ENCODE assay signal across 12 cellular contexts in the genomic region with DNA sequence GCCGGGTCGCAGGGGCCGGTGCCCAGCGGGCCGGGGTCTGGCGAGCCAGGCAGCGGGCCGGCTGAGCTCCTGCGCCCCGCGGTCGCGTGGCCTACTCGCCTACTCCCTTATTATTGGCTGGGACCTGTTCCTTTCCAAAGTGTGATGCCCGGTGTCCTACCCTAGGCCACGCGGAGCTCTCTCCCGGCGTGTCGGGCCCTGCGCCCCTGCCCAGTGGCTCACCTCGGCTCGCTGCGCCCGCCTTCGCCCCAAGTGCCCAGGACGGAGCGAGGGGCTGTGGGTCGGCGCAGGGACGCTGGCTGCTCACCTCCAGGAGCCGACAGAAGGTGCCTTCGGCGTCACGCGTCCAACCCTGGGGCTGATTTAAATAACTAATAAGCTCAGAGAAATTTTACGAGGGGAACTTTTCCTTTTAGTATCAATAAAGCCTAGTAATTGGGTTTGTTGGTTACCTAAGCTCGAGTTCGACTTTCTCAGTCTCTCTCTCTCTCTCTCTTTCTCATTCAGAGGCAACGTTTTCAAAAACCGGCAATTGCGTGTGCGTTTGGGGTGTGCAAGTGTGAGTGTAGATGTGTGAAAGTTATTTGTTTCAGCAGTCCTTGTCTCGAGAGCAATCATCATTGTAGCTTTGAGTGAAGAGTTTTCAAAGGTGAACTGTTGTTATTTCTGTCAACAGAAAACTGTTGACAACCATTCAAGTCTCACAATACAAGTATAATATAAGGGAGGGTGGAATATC. TPM values are rescaled to one million over a fixed set of nuclear protein-coding genes. Genes with fewer than 3 reads are reported as not detected.
A peak's percentile ranks its signal among the peaks of the same experiment; 100 is the strongest.
DNase-seq lines count a peak whose midpoint lies in the region; ATAC-seq, FAIRE-seq and TF ChIP-seq lines count a peak whose summit lies in the region.
"Had no signal": no experiment of that assay in that cellular context is flagged by ENCODE, and none has a peak within 500 bp of the region (broad histone marks: within the 10 kb centered on the region; RNA-seq: fewer than 3 reads in every experiment).

No MANE protein-coding gene starts in this region.

- H3K9me3 ChIP-seq in CD4-positive, CD25-positive, alpha-beta regulatory T cell (ENCODE audit: control insufficient read depth in 2 of 2, low read length in 2 of 2) = peaks cover 10 to 30% of the 10 kb centered on the region in 2 experiments
- no peaks in the 10 kb centered on the region for H3K9me3 ChIP-seq in HUES48 (ENCODE audit: control insufficient read depth, insufficient read depth, low read length)
- H3K9me3 ChIP-seq in H1 (ENCODE audit: insufficient read depth in 2 of 2, low read depth in 1 of 2, low read length in 1 of 2) = no peaks in the 10 kb centered on the region
- H3K9me3 ChIP-seq: left ventricle myocardium inferior, vagina had no signal

- no peak overlapping the region for H3K4me3 ChIP-seq in CD4-positive, CD25-positive, alpha-beta regulatory T cell (ENCODE audit: low read depth, low read length)
- H3K4me3 ChIP-seq in HUES48 (ENCODE audit: low read depth, low read length) (peak overlapping the region; percentile 21; the same call in 1 of the 2 replicates), H1 (ENCODE audit: extremely low read depth in 1 of 4, insufficient read depth in 2 of 4, low read depth in 3 of 4, low read length in 4 of 4) (peak overlapping the region in 1 of 4 experiments; percentile 65; a peak in 2 of 8 replicates)

- 0 out of 2 replicates have a peak overlapping the region, but pooled peaks have one; percentile 1 for H4K8ac ChIP-seq in H1 (ENCODE audit: extremely low read depth, insufficient read depth, low read length)

- H4K91ac ChIP-seq in H1 (replicated peaks; ENCODE audit: insufficient read length, low read length) = no peak overlapping the region

- no peak overlapping the region for H2BK15ac ChIP-seq in H1 (ENCODE audit: low read length)

- no peaks in the 10 kb centered on the region for H3K36me3 ChIP-seq in CD4-positive, CD25-positive, alpha-beta regulatory T cell (ENCODE audit: control insufficient read depth, insufficient read depth, low read length)
- H3K36me3 ChIP-seq in HUES48 (ENCODE audit: control insufficient read depth, insufficient read depth, low read length) (no peaks in the 10 kb centered on the region), H1 (ENCODE audit: control insufficient read depth in 2 of 4, insufficient read depth in 4 of 4, low read length in 3 of 4) (peaks cover 0 to 5% (median 0%) of the 10 kb centered on the region in 4 experiments; a peak in 1 of 8 replicates)
- H3K36me3 ChIP-seq: left ventricle myocardium inferior, vagina had no signal

- no peak for TF ChIP-seq CTCF in H1 (IDR thresholded peaks at IDR 0.05; ENCODE audit: control extremely low read depth in 1 of 3, insufficient read depth in 1 of 3, low read depth in 1 of 3, low read length in 3 of 3)
- TF ChIP-seq CTCF in nephron progenitor cell (IDR thresholded peaks at IDR 0.05) = no peak

- CTCF ChIA-PET in H1 (lab: Charles Lee; ENCODE audit: partially characterized antibody) = interaction anchor here (0.6 to 12.1 kb wide), 9 partner anchors 10 to 1151 kb away, joined by 3 to 298 read pairs (median 3); no protein-coding TSS in a partner anchor

- H3K27me3 Mint-ChIP-seq in CD4-positive, CD25-positive, alpha-beta regulatory T cell = peaks cover 82% of the 10 kb centered on the region
- H3K27me3 Mint-ChIP-seq in nephron progenitor cell (ENCODE audit: low read depth, poor library complexity) = peaks cover 97% of the 10 kb centered on the region

- peaks cover 4 to 5% of the 10 kb centered on the region in 2 experiments for H4K20me1 ChIP-seq in H1 (replicated peaks in 1 of 2; ENCODE audit: control insufficient read depth in 1 of 2, insufficient read depth in 2 of 2, low read length in 2 of 2)

- no peak overlapping the region for H2AFZ ChIP-seq in H1 (ENCODE audit: low read length)

- H3K18ac ChIP-seq in H1 (ENCODE audit: extremely low read depth, low read length) = no peak overlapping the region

- peak overlapping the region; percentile 63 to 85 for H3K4me2 ChIP-seq in H1 (ENCODE audit: insufficient read depth in 1 of 2, low read depth in 2 of 2, low read length in 2 of 2)

- peaks cover 31% of the 10 kb centered on the region; the same call in 1 of the 2 replicates for H3K23me2 ChIP-seq in H1 (ENCODE audit: low read depth, low read length)

- POLR2A ChIA-PET in H1 (lab: Charles Lee; ENCODE audit: partially characterized antibody) = interaction anchor here (1.2 kb wide), 1 partner anchor 9 kb away, joined by 5 read pairs; no protein-coding TSS in a partner anchor

- H3K36me3 Mint-ChIP-seq in CD4-positive, CD25-positive, alpha-beta regulatory T cell = peaks cover 3% of the 10 kb centered on the region
- H3K36me3 Mint-ChIP-seq in nephron progenitor cell (ENCODE audit: low read depth) = no peaks in the 10 kb centered on the region

- no peak for ATAC-seq in CD4-positive, CD25-positive, alpha-beta regulatory T cell (ENCODE audit: low read depth in 2 of 2)
- ATAC-seq in HG02981 (IDR thresholded peaks at IDR 0.05; ENCODE audit: unreplicated experiment) (no peak), GM18909 (IDR thresholded peaks at IDR 0.05; ENCODE audit: poor library complexity, unreplicated experiment) (no peak)
- ATAC-seq: activated CD4-positive, CD25-positive, alpha-beta regulatory T cell treated with anti-CD3 and anti-CD28 coated beads, Interleukin-2, amount 50 U/mL, for 24 hours; HCT116 had no signal

- no peak overlapping the region for H3K14ac ChIP-seq in H1 (ENCODE audit: insufficient read length)

- peak overlapping the region; percentile 69; the same call in 1 of the 2 replicates for H2BK20ac ChIP-seq in H1 (ENCODE audit: low read length)

- TF ChIP-seq POLR2A in H1 (IDR thresholded peaks at IDR 0.05; ENCODE audit: control extremely low read depth in 1 of 2, low read depth in 2 of 2, low read length in 2 of 2) = no peak

- no peak overlapping the region for H3K4ac ChIP-seq in H1 (replicated peaks; ENCODE audit: insufficient read length, low read depth, low read length)

- H3K79me2 ChIP-seq in H1 (ENCODE audit: control insufficient read depth in 1 of 2, insufficient read depth in 2 of 2, low read length in 2 of 2) = no peaks in the 10 kb centered on the region

- no peak overlapping the region for H3K56ac ChIP-seq in H1 (replicated peaks; ENCODE audit: insufficient read length, low read depth, low read length)

- H3K9me3 Mint-ChIP-seq in CD4-positive, CD25-positive, alpha-beta regulatory T cell = peaks cover 0 to 27% (median 6%) of the 10 kb centered on the region in 7 donors
- no peaks in the 10 kb centered on the region for H3K9me3 Mint-ChIP-seq in nephron progenitor cell

- H2AK5ac ChIP-seq in H1 (ENCODE audit: low read depth, low read length) = no peak overlapping the region

- no peak for TF ChIP-seq RAD21 in H1 (IDR thresholded peaks at IDR 0.05 in 1 of 2, conservative IDR thresholded peaks at IDR 0.05 in 1 of 2; ENCODE audit: low read depth in 2 of 2, low read length in 2 of 2)

- TF ChIP-seq EP300 in H1 (IDR thresholded peaks at IDR 0.05; ENCODE audit: borderline replicate concordance in 1 of 2, low read depth in 2 of 2, low read length in 2 of 2) = no peak

- H2BK5ac ChIP-seq in H1 (ENCODE audit: low read depth, low read length) = no peak overlapping the region

- DNase-seq in CD4-positive, CD25-positive, alpha-beta regulatory T cell = no peak
- DNase-seq in H1 (ENCODE audit: low read depth in 1 of 2, low spot score in 2 of 2) (no peak), nephron progenitor cell (peak; percentile 37), SHP77 treated with DMSO at 0.1 percent for 48 hours (lab: John Stamatoyannopoulos, UW) (no peak), nucleus accumbens (lab: John Stamatoyannopoulos, UW) (no peak)
- DNase-seq: left ventricle myocardium inferior had no signal

- H4K5ac ChIP-seq in H1 (ENCODE audit: insufficient read length, low read depth, low read length) = no peak overlapping the region

- no peak overlapping the region for H3K27ac Mint-ChIP-seq in CD4-positive, CD25-positive, alpha-beta regulatory T cell
- no peak overlapping the region for H3K27ac Mint-ChIP-seq in nephron progenitor cell

- H3K79me1 ChIP-seq in H1 (ENCODE audit: low read depth, low read length) = no peaks in the 10 kb centered on the region

- H3K27me3 ChIP-seq in CD4-positive, CD25-positive, alpha-beta regulatory T cell (ENCODE audit: control insufficient read depth, insufficient read depth, low read length) = peaks cover 53% of the 10 kb centered on the region
- H3K27me3 ChIP-seq in HUES48 (ENCODE audit: control insufficient read depth, insufficient read depth, low read length) (peaks cover 99% of the 10 kb centered on the region), H1 (replicated peaks in 1 of 4; ENCODE audit: control insufficient read depth in 3 of 4, extremely low read depth in 1 of 4, insufficient read depth in 3 of 4, low read length in 3 of 4) (peaks cover 63 to 97% (median 83%) of the 10 kb centered on the region in 4 experiments)

- no peak overlapping the region; the same call in 1 of the 2 replicates for H2BK12ac ChIP-seq in H1 (ENCODE audit: low read depth, low read length)

- peak overlapping the region in 3 of 4 donors; percentile 6 to 76 (median 47) for H3K4me3 Mint-ChIP-seq in CD4-positive, CD25-positive, alpha-beta regulatory T cell
- peak overlapping the region; percentile 65 for H3K4me3 Mint-ChIP-seq in nephron progenitor cell

- no peak overlapping the region for H3K23ac ChIP-seq in H1 (ENCODE audit: insufficient read length)

- H3K27ac ChIP-seq in CD4-positive, CD25-positive, alpha-beta regulatory T cell (ENCODE audit: insufficient read depth, low read length, poor library complexity, severe bottlenecking) = no peak overlapping the region
- H3K27ac ChIP-seq in HUES48 (ENCODE audit: low read depth, low read length) (no peak overlapping the region), H1 (ENCODE audit: low read depth, low read length) (no peak overlapping the region)
- H3K27ac ChIP-seq: left ventricle myocardium inferior had no signal

- H3K4me1 ChIP-seq in CD4-positive, CD25-positive, alpha-beta regulatory T cell (ENCODE audit: control insufficient read depth, insufficient read depth, low read length, poor library complexity, severe bottlenecking) = peaks cover 33% of the 10 kb centered on the region
- H3K4me1 ChIP-seq in HUES48 (ENCODE audit: control insufficient read depth, insufficient read depth, low read length) (peaks cover 37% of the 10 kb centered on the region), H1 (replicated peaks in 1 of 4; ENCODE audit: control insufficient read depth in 3 of 4, insufficient read depth in 4 of 4, low read length in 3 of 4) (peaks cover 0 to 41% (median 17%) of the 10 kb centered on the region in 4 experiments; a peak in 6 of 7 replicates)

- FAIRE-seq in H1 (lab: Jason Lieb, UNC) = no peak

- peaks cover 14 to 35% (median 19%) of the 10 kb centered on the region in 4 donors for H3K4me1 Mint-ChIP-seq in CD4-positive, CD25-positive, alpha-beta regulatory T cell
- H3K4me1 Mint-ChIP-seq in nephron progenitor cell = peaks cover 63% of the 10 kb centered on the region

- H2BK120ac ChIP-seq in H1 (replicated peaks; ENCODE audit: low read depth, low read length) = no peak overlapping the region

- H3K9ac ChIP-seq in HUES48 (ENCODE audit: low read depth, low read length) (no peak overlapping the region), H1 (replicated peaks in 1 of 4; ENCODE audit: extremely low read depth in 1 of 4, low read depth in 3 of 4, low read length in 3 of 4) (no peak overlapping the region)

- WGBS in H1 (ENCODE audit: extremely low coverage in 1 of 2, insufficient coverage in 1 of 2, insufficient read length in 1 of 2, insufficient replicate concordance in 2 of 2, low coverage in 1 of 2, low lambda C conversion rate in 2 of 2, missing lambda C conversion rate in 1 of 2), 2 experiments = 5% methylated on average over 40 of the region's 44 CpGs; no CpG with 5 or more reads in 1 of the 2 experiments

RNA-seq across cellular contexts. Expression of a gene that starts 7.0 kb away (rescaled TPM):
- total RNA-seq in CD4-positive, CD25-positive, alpha-beta regulatory T cell = not detected
- polyA plus RNA-seq in CD4-positive, CD25-positive, alpha-beta regulatory T cell = under 1 TPM in 1 of 4 donors, not detected in 3; 0.05 TPM
- 5.1 and 5.7 TPM in 2 replicates for total RNA-seq in H1 (2021; fragmentation: NEBNext Ultra II Directional; extraction: Animal tissue kit (Norgen Biotek cat#: 25700))
- polyA plus RNA-seq in H1 (2011; rRNA removed) = 1.3 and 1.4 TPM in 2 replicates
- polyA plus RNA-seq in H1 (2011; cell fraction: cytosol; rRNA removed) = 1.6 TPM
- 4.4 TPM for polyA plus RNA-seq in H1 (2011; cell fraction: nucleus; rRNA removed)
- polyA plus RNA-seq in H1 (2012, experiment 1 of 2) = 1.4 to 3.3 TPM (median 2.1 TPM) in 4 replicates
- polyA plus RNA-seq in H1 (2012, experiment 2 of 2) = 0.41 TPM
- polyA plus RNA-seq in H1 (2013, experiment 1 of 2) = 2.7 TPM
- polyA plus RNA-seq in H1 (2013, experiment 2 of 2) = 2.7 TPM
- polyA minus RNA-seq in H1 (2011; rRNA and poly(A)+ RNA removed) = 4.3 and 6.1 TPM in 2 replicates
- 2.6 TPM for polyA minus RNA-seq in H1 (2011; cell fraction: cytosol; rRNA and poly(A)+ RNA removed)
- 12.3 TPM for polyA minus RNA-seq in H1 (2011; cell fraction: nucleus; rRNA and poly(A)+ RNA removed)
